In genomic region chr18:48846423-48846932, GRCh38 we compare ENCODE assay signal across 3 cellular contexts.
TF ChIP-seq lines count a peak whose summit lies in the region.

No MANE protein-coding gene starts in this region.

TF ChIP-seq in GM12891, 5 proteins besides CTCF, POLR2A, EP300 and RAD21:
- no peak for TF ChIP-seq TAF1 (IDR thresholded peaks at IDR 0.05; ENCODE audit: low read depth, low read length)
- TF ChIP-seq POLR2AphosphoS5 (IDR thresholded peaks at IDR 0.05; ENCODE audit: low read depth, low read length): no peak
- no peak for TF ChIP-seq SPI1 (IDR thresholded peaks at IDR 0.05; ENCODE audit: low read depth, low read length)
- TF ChIP-seq PAX5 (IDR thresholded peaks at IDR 0.05; ENCODE audit: insufficient read depth, low read length, severe bottlenecking): no peak
- no peak for TF ChIP-seq POU2F2 (IDR thresholded peaks at IDR 0.05; ENCODE audit: low read depth, low read length)
TF ChIP-seq in GM12891: peak in this region for 0.

TF ChIP-seq in IMR-90, 13 proteins besides CTCF, POLR2A, EP300 and RAD21:
- no peak for TF ChIP-seq MAFK (IDR thresholded peaks at IDR 0.05; ENCODE audit: low read depth, low read length)

TF ChIP-seq in H1, 55 proteins besides CTCF, POLR2A, EP300 and RAD21:
- no peak for TF ChIP-seq CREB1 (IDR thresholded peaks at IDR 0.05)
- no peak for TF ChIP-seq SAP30 (IDR thresholded peaks at IDR 0.05; ENCODE audit: insufficient read depth, insufficient replicate concordance, low read length)
- no peak for TF ChIP-seq POU5F1 (IDR thresholded peaks at IDR 0.05; ENCODE audit: low read depth, low read length)
- no peak for TF ChIP-seq BRCA1 (IDR thresholded peaks at IDR 0.05; ENCODE audit: low read depth, low read length)
- TF ChIP-seq CTBP2 (IDR thresholded peaks at IDR 0.05; ENCODE audit: borderline replicate concordance, insufficient read depth, insufficient read length, low read length): no peak
- no peak for TF ChIP-seq E2F6 (IDR thresholded peaks at IDR 0.05)
- no peak for TF ChIP-seq ZNF274 (IDR thresholded peaks at IDR 0.05; ENCODE audit: borderline replicate concordance, extremely low read depth, low read length)
- TF ChIP-seq EZH2 (IDR thresholded peaks at IDR 0.05; ENCODE audit: low read depth, low read length, severe bottlenecking): no peak
- TF ChIP-seq CHD1 (IDR thresholded peaks at IDR 0.05; ENCODE audit: low read depth, low read length): no peak
- no peak for TF ChIP-seq NRF1 (IDR thresholded peaks at IDR 0.05; ENCODE audit: low read depth, low read length)
- TF ChIP-seq TAF1 (IDR thresholded peaks at IDR 0.05; ENCODE audit: low read depth, low read length): no peak
- no peak for TF ChIP-seq GABPA (IDR thresholded peaks at IDR 0.05; ENCODE audit: borderline replicate concordance, insufficient read depth, low read length)
- no peak for TF ChIP-seq ASH2L (IDR thresholded peaks at IDR 0.05; ENCODE audit: low read length)
TF ChIP-seq in H1: peak in this region for 0.
